9 cellular contexts compared by ENCODE assay signal in genomic region chrX:7068939-7069367, GRCh38.
DNase-seq lines count a peak whose midpoint lies in the region; ATAC-seq and TF ChIP-seq lines count a peak whose summit lies in the region.
"Had no signal": no experiment of that assay in that cellular context is flagged by ENCODE, and none has a peak within 500 bp of the region (broad histone marks: within the 10 kb centered on the region; RNA-seq: fewer than 3 reads in every experiment).

No MANE protein-coding gene starts in this region.

- H3K36me3 ChIP-seq in CD4-positive, alpha-beta memory T cell (ENCODE audit: insufficient read depth, low read length), result no peaks in the 10 kb centered on the region
- no peaks in the 10 kb centered on the region for H3K36me3 ChIP-seq in body of pancreas (replicated peaks in 1 of 2; ENCODE audit: insufficient read depth in 1 of 2, low read depth in 2 of 2)

- H3K27ac Mint-ChIP-seq in CD4-positive, alpha-beta memory T cell, result peak overlapping the region in 5 of 7 donors; percentile 27 to 88 (median 78)

- peaks cover 11 to 51% of the 10 kb centered on the region in 2 donors for H3K36me3 Mint-ChIP-seq in CD4-positive, alpha-beta memory T cell

- no peak for TF ChIP-seq POLR2A in body of pancreas (IDR thresholded peaks at IDR 0.05)

- intact Hi-C loops in CD4-positive, alpha-beta memory T cell (cut with micrococcal nuclease), result loop anchor here (10.0 kb wide), 2 partner anchors 106 to 856 kb away; partner anchors contain the start of gene PNPLA4
- intact Hi-C loops in Right ventricle myocardium inferior (cut with DNase I), result no loop called here
- intact Hi-C loops in body of pancreas (cut with DNase I), result no loop called here

- ATAC-seq in GM21423 (IDR thresholded peaks at IDR 0.05; ENCODE audit: unreplicated experiment), result peak; percentile 63
- ATAC-seq in GM19023 (IDR thresholded peaks at IDR 0.05; ENCODE audit: unreplicated experiment), result no peak
- no peak for ATAC-seq in Right ventricle myocardium inferior
- no peak for ATAC-seq in body of pancreas

- H3K4me1 Mint-ChIP-seq in CD4-positive, alpha-beta memory T cell, result peaks cover 21 to 40% (median 28%) of the 10 kb centered on the region in 4 donors

- H3K4me3 Mint-ChIP-seq in CD4-positive, alpha-beta memory T cell, result peak overlapping the region; percentile 18 to 70 (median 47)

- POLR2A ChIA-PET in CD4-positive, alpha-beta memory T cell (lab: Charles Lee; ENCODE audit: partially characterized antibody), result no interaction called here

- H3K9me3 ChIP-seq in CD4-positive, alpha-beta memory T cell (ENCODE audit: control insufficient read depth in 1 of 2, low read length in 2 of 2), result no peaks in the 10 kb centered on the region
- no peaks in the 10 kb centered on the region for H3K9me3 ChIP-seq in body of pancreas

- no peaks in the 10 kb centered on the region for H3K27me3 Mint-ChIP-seq in CD4-positive, alpha-beta memory T cell

- H3K4me1 ChIP-seq in CD4-positive, alpha-beta memory T cell (ENCODE audit: insufficient read depth, low read length), result peaks cover 10% of the 10 kb centered on the region
- peaks cover 6% of the 10 kb centered on the region for H3K4me1 ChIP-seq in body of pancreas

- no peaks in the 10 kb centered on the region for H3K9me3 Mint-ChIP-seq in CD4-positive, alpha-beta memory T cell

- WGBS in body of pancreas, 2 donors, result 74 to 82% methylated on average over 9 to 10 of the region's 10 CpGs

- DNase-seq in CD4-positive, alpha-beta memory T cell, result peak in 2 of 5 donors; percentile 15 to 22
- DNase-seq in UCSD-AML1 (lab: John Stamatoyannopoulos, UW; ENCODE audit: unreplicated experiment), result peak; percentile 43
- peak; percentile 42 for DNase-seq in iris pigment epithelial cell (ENCODE audit: low read depth)
- no peak for DNase-seq in AG08396 (ENCODE audit: low spot score)
- no peak for DNase-seq in Right ventricle myocardium inferior (ENCODE audit: missing footprints)
- DNase-seq in body of pancreas, result no peak
- DNase-seq: MM.1S had no signal

- H3K27ac ChIP-seq in CD4-positive, alpha-beta memory T cell (ENCODE audit: low read depth, low read length), result no peak overlapping the region
- no peak overlapping the region for H3K27ac ChIP-seq in body of pancreas

- CTCF ChIA-PET in CD4-positive, alpha-beta memory T cell (lab: Charles Lee; ENCODE audit: partially characterized antibody), result no interaction called here

- no peak overlapping the region for H3K4me3 ChIP-seq in CD4-positive, alpha-beta memory T cell (ENCODE audit: low read length in 2 of 2)
- H3K4me3 ChIP-seq in body of pancreas, result no peak overlapping the region

- no peak for TF ChIP-seq CTCF in body of pancreas (IDR thresholded peaks at IDR 0.05)

- H3K27me3 ChIP-seq in CD4-positive, alpha-beta memory T cell (ENCODE audit: insufficient read depth, low read length), result no peaks in the 10 kb centered on the region
- no peaks in the 10 kb centered on the region for H3K27me3 ChIP-seq in body of pancreas

Comparison
In these comparisons a context has a peak if more than half of its experiments do, and no peak if none do; other contexts are left out.
1. DNase-seq: peak in UCSD-AML1 (single experiment) and iris pigment epithelial cell (single experiment); none in AG08396 (single experiment), Right ventricle myocardium inferior (single experiment) and body of pancreas (0 of 4).